Comparison of ENCODE assay signal across 1 cellular context in genomic region chr5:131977212-131977604, GRCh38.
TF ChIP-seq lines count a peak whose summit lies in the region.

No MANE protein-coding gene starts in this region.

TF ChIP-seq in H1, 55 proteins besides CTCF, POLR2A, EP300 and RAD21:
- TF ChIP-seq SP2 (IDR thresholded peaks at IDR 0.05; ENCODE audit: low read length) (no peak), TCF12 (IDR thresholded peaks at IDR 0.05; ENCODE audit: low read depth, low read length) (no peak), TAF7 (optimal IDR thresholded peaks at IDR 0.05; ENCODE audit: borderline replicate concordance, low read depth, low read length) (no peak), BCL11A (IDR thresholded peaks at IDR 0.05; ENCODE audit: low read depth in 2 of 2, low read length in 2 of 2) (no peak), ZNF274 (IDR thresholded peaks at IDR 0.05; ENCODE audit: borderline replicate concordance, extremely low read depth, low read length) (no peak), CEBPB (IDR thresholded peaks at IDR 0.05; ENCODE audit: low read depth, low read length) (no peak), GABPA (IDR thresholded peaks at IDR 0.05; ENCODE audit: borderline replicate concordance, insufficient read depth, low read length) (no peak), CHD1 (IDR thresholded peaks at IDR 0.05; ENCODE audit: low read depth, low read length) (no peak), RNF2 (IDR thresholded peaks at IDR 0.05; ENCODE audit: borderline replicate concordance, low read depth, low read length, missing control alignments, poor library complexity, severe bottlenecking) (no peak), NANOG (IDR thresholded peaks at IDR 0.05; ENCODE audit: insufficient read depth, low read depth, low read length, poor library complexity, severe bottlenecking) (no peak), ATF3 (IDR thresholded peaks at IDR 0.05; ENCODE audit: insufficient read depth, low read depth, low read length) (no peak), CHD2 (IDR thresholded peaks at IDR 0.05; ENCODE audit: low read length) (no peak), SIN3A (conservative IDR thresholded peaks at IDR 0.05 in 1 of 2, IDR thresholded peaks at IDR 0.05 in 1 of 2; ENCODE audit: low read depth in 1 of 2, low read length in 2 of 2) (no peak), CHD7 (IDR thresholded peaks at IDR 0.05; ENCODE audit: insufficient replicate concordance, low read length) (no peak), SIRT6 (IDR thresholded peaks at IDR 0.05; ENCODE audit: low read length) (no peak), EGR1 (IDR thresholded peaks at IDR 0.05; ENCODE audit: borderline replicate concordance, low read depth, low read length) (no peak)
